ENCODE assay signal across 1 cellular context in the genomic region with DNA sequence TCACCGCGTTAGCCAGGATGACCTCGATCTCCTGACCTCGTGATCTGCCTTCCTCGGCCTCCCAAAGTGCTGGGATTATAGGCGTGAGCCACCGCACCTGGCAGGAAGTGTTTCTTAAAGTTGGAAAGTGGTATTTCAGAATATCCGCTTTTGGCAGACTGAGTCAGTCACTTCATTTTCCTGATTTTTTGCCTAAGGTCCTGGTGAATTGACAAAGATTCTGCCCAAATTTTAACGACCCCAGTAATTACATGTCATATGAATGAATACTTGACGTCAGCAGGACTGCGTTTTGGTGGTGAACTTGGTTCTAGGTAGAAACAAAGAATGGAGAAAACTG.
TF ChIP-seq lines count a peak whose summit lies in the region.

No MANE protein-coding gene starts in this region.

TF ChIP-seq in HepG2, 621 proteins besides CTCF, POLR2A, EP300 and RAD21:
- TF ChIP-seq HOXA7 (CRISPR knock-in tag; IDR thresholded peaks at IDR 0.05) (no peak), MED13 (CRISPR knock-in tag; IDR thresholded peaks at IDR 0.05) (no peak), CSRNP1 (CRISPR knock-in tag; IDR thresholded peaks at IDR 0.05) (no peak), SRY (CRISPR knock-in tag; IDR thresholded peaks at IDR 0.05) (no peak), ZNF558 (CRISPR knock-in tag; IDR thresholded peaks at IDR 0.05; ENCODE audit: borderline replicate concordance) (no peak), ZNF30 (CRISPR knock-in tag; IDR thresholded peaks at IDR 0.05) (no peak), RBFOX2 (IDR thresholded peaks at IDR 0.05; ENCODE audit: low read depth, low read length) (0 out of 2 replicates have a peak, but pooled peaks have one; percentile 10), SOX5 (CRISPR knock-in tag; IDR thresholded peaks at IDR 0.05; ENCODE audit: borderline replicate concordance) (no peak)
TF ChIP-seq in HepG2: peak in this region for 1.
